11 cellular contexts compared by ENCODE assay signal in the genomic region with DNA sequence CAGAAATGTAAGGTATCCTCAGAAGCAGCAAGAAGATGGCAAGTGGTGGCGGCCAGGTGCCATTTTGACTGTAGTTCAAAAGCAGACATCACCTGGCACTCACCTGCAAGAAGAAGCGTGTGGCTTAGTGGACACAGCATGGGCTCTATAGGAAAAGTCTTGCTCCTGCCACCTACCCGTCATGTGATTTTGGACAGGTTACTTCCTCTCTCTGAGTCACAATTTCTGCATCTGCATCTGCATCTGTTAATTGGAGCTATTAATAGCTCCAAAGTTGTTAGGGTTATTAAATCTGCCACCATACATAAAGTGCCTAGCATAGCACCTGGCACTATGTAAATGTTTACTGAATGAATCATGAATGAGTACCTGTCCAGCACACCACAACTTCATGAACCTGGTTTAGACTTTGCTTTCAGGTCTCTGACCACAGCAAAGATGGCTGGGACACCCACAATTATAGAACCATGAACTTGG. TPM values are rescaled to one million over a fixed set of nuclear protein-coding genes. Genes with fewer than 3 reads are reported as not detected.
DNase-seq lines count a peak whose midpoint lies in the region; ATAC-seq and TF ChIP-seq lines count a peak whose summit lies in the region.
"Had no signal": no experiment of that assay in that cellular context is flagged by ENCODE, and none has a peak within 500 bp of the region (broad histone marks: within the 10 kb centered on the region; RNA-seq: fewer than 3 reads in every experiment).

No MANE protein-coding gene starts in this region.

- peak; percentile 41 for ATAC-seq in GM18505 (IDR thresholded peaks at IDR 0.05; ENCODE audit: unreplicated experiment)
- ATAC-seq in HCT116 = peak; percentile 73
- ATAC-seq in gastroesophageal sphincter = no peak

- H3K4me1 ChIP-seq in HCT116 (ENCODE audit: control insufficient read depth in 1 of 2, insufficient read depth in 2 of 2, low read length in 2 of 2) = peaks cover 5 to 10% of the 10 kb centered on the region in 2 experiments
- H3K4me1 ChIP-seq in hepatocyte (ENCODE audit: insufficient read depth) = peaks cover 9% of the 10 kb centered on the region
- peaks cover 11 to 46% (median 11%) of the 10 kb centered on the region in 3 donors for H3K4me1 ChIP-seq in gastroesophageal sphincter
- peaks cover 72% of the 10 kb centered on the region for H3K4me1 ChIP-seq in left ventricle myocardium inferior
- H3K4me1 ChIP-seq in CD8-positive, alpha-beta memory T cell (ENCODE audit: insufficient read depth, low read length) = peaks cover 10% of the 10 kb centered on the region

- H3K9me3 Mint-ChIP-seq in CD8-positive, alpha-beta memory T cell = peaks cover 0 to 6% (median 0%) of the 10 kb centered on the region in 5 donors

- BruUV-seq in HCT116 (replicated peaks; lab: Mats Ljungman, UMichigan) = no TSS peak

- no peak overlapping the region for H3K9ac ChIP-seq in HCT116 (ENCODE audit: low read length)

- H3K9me2 ChIP-seq in HCT116 (ENCODE audit: insufficient read depth) (no peaks in the 10 kb centered on the region), hepatocyte (replicated peaks; ENCODE audit: insufficient read depth) (no peaks in the 10 kb centered on the region)

- H2AFZ ChIP-seq in HCT116 (ENCODE audit: low read depth, low read length, poor library complexity, severe bottlenecking) = no peak overlapping the region
- no peak overlapping the region for H2AFZ ChIP-seq in hepatocyte

- H3K4me2 ChIP-seq in HCT116 (ENCODE audit: low read length) (peak overlapping the region; percentile 22), hepatocyte (no peak overlapping the region)

- peaks cover 6 to 16% (median 11%) of the 10 kb centered on the region in 3 donors for H3K36me3 Mint-ChIP-seq in CD8-positive, alpha-beta memory T cell

- no peaks in the 10 kb centered on the region for H3K36me3 ChIP-seq in HCT116 (ENCODE audit: control insufficient read depth in 1 of 2, insufficient read depth in 2 of 2, low read length in 2 of 2)
- no peaks in the 10 kb centered on the region for H3K36me3 ChIP-seq in hepatocyte (replicated peaks; ENCODE audit: insufficient read depth, low read depth)
- no peaks in the 10 kb centered on the region for H3K36me3 ChIP-seq in gastroesophageal sphincter
- no peaks in the 10 kb centered on the region for H3K36me3 ChIP-seq in left ventricle myocardium inferior
- H3K36me3 ChIP-seq in CD8-positive, alpha-beta memory T cell (ENCODE audit: insufficient read depth, low read length) = no peaks in the 10 kb centered on the region
- H3K36me3 ChIP-seq: cardiac muscle cell had no signal

- WGBS in hepatocyte (ENCODE audit: low lambda C conversion rate, missing lambda C conversion rate) = 98% methylated on average over 3 of the region's 3 CpGs
- WGBS in gastroesophageal sphincter (ENCODE audit: low coverage in 1 of 2), 2 donors = 96 to 100% methylated on average over 1 to 3 of the region's 3 CpGs

- H3K9me3 ChIP-seq in HCT116 (ENCODE audit: control insufficient read depth in 1 of 2, insufficient read depth in 1 of 2, low read depth in 1 of 2, low read length in 2 of 2) (no peaks in the 10 kb centered on the region), hepatocyte (ENCODE audit: low read depth) (no peaks in the 10 kb centered on the region), gastroesophageal sphincter (no peaks in the 10 kb centered on the region), left ventricle myocardium inferior (replicated peaks) (peaks cover 7% of the 10 kb centered on the region)
- no peaks in the 10 kb centered on the region for H3K9me3 ChIP-seq in CD8-positive, alpha-beta memory T cell (ENCODE audit: low read length)

- TF ChIP-seq RAD21 in HCT116 (IDR thresholded peaks at IDR 0.05; ENCODE audit: low read depth) = no peak

- CTCF ChIA-PET in HCT116 (lab: Charles Lee) = no interaction called here
- CTCF ChIA-PET in CD8-positive, alpha-beta memory T cell (lab: Charles Lee) = interaction anchor here (1.0 to 1.4 kb wide), 2 partner anchors 9 to 13 kb away, joined by 3 to 4 read pairs; no protein-coding TSS in a partner anchor

- H3K79me2 ChIP-seq in HCT116 (ENCODE audit: insufficient read depth, low read length) (no peaks in the 10 kb centered on the region), hepatocyte (peaks cover 23% of the 10 kb centered on the region)

- no peaks in the 10 kb centered on the region for H4K20me1 ChIP-seq in HCT116 (ENCODE audit: insufficient read depth)
- no peaks in the 10 kb centered on the region for H4K20me1 ChIP-seq in hepatocyte (ENCODE audit: insufficient read depth, poor library complexity, severe bottlenecking)

- peaks cover 19 to 29% (median 27%) of the 10 kb centered on the region in 3 donors for H3K4me1 Mint-ChIP-seq in CD8-positive, alpha-beta memory T cell

- POLR2A ChIA-PET in HCT116 (lab: Charles Lee) = no interaction called here
- POLR2A ChIA-PET in CD8-positive, alpha-beta memory T cell (lab: Charles Lee) = no interaction called here

- H3K27ac ChIP-seq in HCT116 (ENCODE audit: low read depth, low read length) (no peak overlapping the region), hepatocyte (peak overlapping the region; percentile 45), gastroesophageal sphincter (no peak overlapping the region), left ventricle myocardium inferior (replicated peaks) (no peak overlapping the region)
- no peak overlapping the region for H3K27ac ChIP-seq in CD8-positive, alpha-beta memory T cell (ENCODE audit: low read depth, low read length)
- H3K27ac ChIP-seq: cardiac muscle cell had no signal

- H3K4me3 Mint-ChIP-seq in CD8-positive, alpha-beta memory T cell = no peak overlapping the region
- H3K4me3 Mint-ChIP-seq: T-helper 1 cell treated with Interleukin-12 subunit alpha and Interleukin-12 subunit beta and Interleukin-4 antibody, amounts not matched to agents 30 μg/mL and 1 μg/mL, for 36 hours had no signal

- TF ChIP-seq POLR2A in GM18505 (IDR thresholded peaks at IDR 0.05; ENCODE audit: borderline replicate concordance, extremely low read depth, insufficient read depth, insufficient read length) = no peak
- no peak for TF ChIP-seq POLR2A in HCT116 (IDR thresholded peaks at IDR 0.05; ENCODE audit: borderline replicate concordance, extremely low read depth, insufficient read depth, insufficient read length)
- TF ChIP-seq POLR2A in gastroesophageal sphincter (IDR thresholded peaks at IDR 0.05) = no peak

- intact Hi-C loops in HCT116 (cut with micrococcal nuclease) (no loop called here), left ventricle myocardium inferior (cut with micrococcal nuclease) (no loop called here)

- H3K4me3 ChIP-seq in HCT116 (replicated peaks in 1 of 2; ENCODE audit: low read depth in 1 of 2, low read length in 2 of 2) (no peak overlapping the region), hepatocyte (no peak overlapping the region), gastroesophageal sphincter (no peak overlapping the region), left ventricle myocardium inferior (no peak overlapping the region)
- H3K4me3 ChIP-seq in CD8-positive, alpha-beta memory T cell (ENCODE audit: low read length) = no peak overlapping the region
- H3K4me3 ChIP-seq: cardiac muscle cell had no signal

- no peak overlapping the region for H3K27ac Mint-ChIP-seq in CD8-positive, alpha-beta memory T cell
- H3K27ac Mint-ChIP-seq: T-helper 1 cell treated with Interleukin-12 subunit alpha and Interleukin-12 subunit beta and Interleukin-4 antibody, amounts not matched to agents 30 μg/mL and 1 μg/mL, for 36 hours had no signal

- H3K27me3 ChIP-seq in HCT116 (ENCODE audit: insufficient read depth, low read length) = no peaks in the 10 kb centered on the region
- no peaks in the 10 kb centered on the region for H3K27me3 ChIP-seq in hepatocyte
- no peaks in the 10 kb centered on the region for H3K27me3 ChIP-seq in gastroesophageal sphincter
- no peaks in the 10 kb centered on the region for H3K27me3 ChIP-seq in left ventricle myocardium inferior (ENCODE audit: low read depth)
- no peaks in the 10 kb centered on the region for H3K27me3 ChIP-seq in CD8-positive, alpha-beta memory T cell (ENCODE audit: insufficient read depth, low read length, poor library complexity, severe bottlenecking)
- H3K27me3 ChIP-seq: cardiac muscle cell had no signal

- TF ChIP-seq CTCF in HCT116 (IDR thresholded peaks at IDR 0.05 in 2 of 3, conservative IDR thresholded peaks at IDR 0.05 in 1 of 3; ENCODE audit: borderline replicate concordance in 1 of 3, insufficient read depth in 1 of 3, low read depth in 2 of 3, low read length in 2 of 3) = no peak
- no peak for TF ChIP-seq CTCF in hepatocyte (IDR thresholded peaks at IDR 0.05; ENCODE audit: poor library complexity)
- TF ChIP-seq CTCF in gastroesophageal sphincter (IDR thresholded peaks at IDR 0.05) = no peak
- no peak for TF ChIP-seq CTCF in left ventricle myocardium inferior (IDR thresholded peaks at IDR 0.05; ENCODE audit: borderline replicate concordance)

- DNase-seq in HCT116 (ENCODE audit: low read depth, low spot score) (no peak), NCI-H2029 (lab: John Stamatoyannopoulos, UW) (peak; percentile 92), hepatocyte (ENCODE audit: low spot score) (peak; percentile 19), D341Med (ENCODE audit: low spot score) (no peak), left ventricle myocardium inferior (no peak)
- DNase-seq in CD8-positive, alpha-beta memory T cell = no peak
- DNase-seq: kidney glomerular epithelial cell had no signal

- RAD21 ChIA-PET in HCT116 (lab: Charles Lee; ENCODE audit: low non-redundant PET in 1 of 2, low total read pairs in 2 of 2, uncharacterized antibody in 2 of 2, unreplicated experiment in 2 of 2) = no interaction called here

- H3K27me3 Mint-ChIP-seq in CD8-positive, alpha-beta memory T cell = no peaks in the 10 kb centered on the region

- no peak for TF ChIP-seq EP300 in gastroesophageal sphincter (IDR thresholded peaks at IDR 0.05)

TF ChIP-seq in HCT116, 20 proteins besides CTCF, POLR2A, EP300 and RAD21 (continues in another document):
- TF ChIP-seq EGR1 (IDR thresholded peaks at IDR 0.05; ENCODE audit: low read depth) = no peak
- no peak for TF ChIP-seq ZNF274 (IDR thresholded peaks at IDR 0.05; ENCODE audit: low read depth, low read length)
- TF ChIP-seq FOSL1 (IDR thresholded peaks at IDR 0.05; ENCODE audit: low read depth) = peak; percentile 43; the same call in 1 of the 2 replicates
- 0 out of 2 replicates have a peak, but pooled peaks have one; percentile 34 for TF ChIP-seq JUND (IDR thresholded peaks at IDR 0.05)

RNA-seq across cellular contexts. Expression of gene RAB30, which starts 16.8 kb away (rescaled TPM):
- 5.7 TPM for total RNA-seq in HCT116 (2021; ENCODE audit: unreplicated experiment)
- 1.4 and 2.8 TPM in 2 replicates for polyA plus RNA-seq in HCT116 (2012)
- 10.2 and 10.5 TPM in 2 replicates for total RNA-seq in hepatocyte
- 2.5 and 2.6 TPM in 2 replicates for polyA plus RNA-seq in hepatocyte
- total RNA-seq in gastroesophageal sphincter = 10 to 100 TPM; 18.7 to 36.6 (median 27.5) TPM
- 24.7 TPM for total RNA-seq in left ventricle myocardium inferior
- total RNA-seq in CD8-positive, alpha-beta memory T cell = 10 to 100 TPM; 15.7 to 17.1 TPM
- polyA plus RNA-seq in CD8-positive, alpha-beta memory T cell = 5.1 TPM

Comparison
In these comparisons a context has a peak if more than half of its experiments do, and no peak if none do; other contexts are left out.
1. DNase-seq: peak in NCI-H2029 (single experiment) and hepatocyte (single experiment); none in HCT116 (single experiment), D341Med (single experiment), left ventricle myocardium inferior (single experiment) and CD8-positive, alpha-beta memory T cell (0 of 5).